ENCODE assay signal across 8 cellular contexts in genomic region chr9:137441289-137441934, GRCh38. TPM values are rescaled to one million over a fixed set of nuclear protein-coding genes. Genes with fewer than 3 reads are reported as not detected.
DNase-seq lines count a peak whose midpoint lies in the region; ATAC-seq and TF ChIP-seq lines count a peak whose summit lies in the region.

ENTPD8 (minus strand) TSS chr9:137441357; CDS start chr9:137438285, 3,072 bp downstream.

- peak in 1 of 10 experiments; percentile 19 for DNase-seq in CD4-positive, alpha-beta T cell
- DNase-seq in HuH-7 (ENCODE audit: low spot score), result peak; percentile 98
- DNase-seq in right atrium auricular region (ENCODE audit: low spot score), result no peak
- no peak for DNase-seq in amniotic stem cell (lab: John Stamatoyannopoulos, UW)
- no peak for DNase-seq in NCI-H187 treated with DMSO at 0.1 percent for 48 hours (lab: John Stamatoyannopoulos, UW)

- H3K36me3 Mint-ChIP-seq in CD4-positive, alpha-beta T cell (ENCODE audit: low read depth), result no peaks in the 10 kb centered on the region

- no peaks in the 10 kb centered on the region for H3K9me3 ChIP-seq in CD4-positive, alpha-beta T cell (ENCODE audit: control insufficient read depth, low read length)
- H3K9me3 ChIP-seq in right atrium auricular region, result peaks cover 0 to 4% of the 10 kb centered on the region in 2 donors

- no peak for TF ChIP-seq CTCF in CD4-positive, alpha-beta T cell (IDR thresholded peaks at IDR 0.05)
- TF ChIP-seq CTCF in VCaP (conservative IDR thresholded peaks at IDR 0.05), result no peak
- TF ChIP-seq CTCF in right atrium auricular region (IDR thresholded peaks at IDR 0.05), result no peak

- H3K9me3 Mint-ChIP-seq in CD4-positive, alpha-beta T cell, result no peaks in the 10 kb centered on the region

- peaks cover 14% of the 10 kb centered on the region for H3K4me1 Mint-ChIP-seq in CD4-positive, alpha-beta T cell (ENCODE audit: low read depth)

- peak within 1 kb of the TSS; percentile 36 for H3K4me3 Mint-ChIP-seq in CD4-positive, alpha-beta T cell

- ATAC-seq in CD4-positive, alpha-beta T cell (ENCODE audit: poor library complexity), result no peak
- no peak for ATAC-seq in GM19455 (IDR thresholded peaks at IDR 0.05; ENCODE audit: unreplicated experiment)

- no peaks in the 10 kb centered on the region for H3K27me3 ChIP-seq in CD4-positive, alpha-beta T cell (ENCODE audit: control insufficient read depth, insufficient read depth, low read length)
- peaks cover 0 to 4% of the 10 kb centered on the region in 2 donors for H3K27me3 ChIP-seq in right atrium auricular region

- intact Hi-C loops in CD4-positive, alpha-beta T cell (cut with DNase I, micrococcal nuclease), result no loop called here

- CTCF ChIA-PET in CD4-positive, alpha-beta T cell (lab: Charles Lee), result interaction anchor here (1.3 to 1.4 kb wide), 2 partner anchors 19 to 20 kb away, joined by 3 read pairs; partner anchors contain the start of gene EXD3

- peaks cover 22% of the 10 kb centered on the region for H3K27me3 Mint-ChIP-seq in CD4-positive, alpha-beta T cell

- H3K27ac ChIP-seq in CD4-positive, alpha-beta T cell (ENCODE audit: low read depth, low read length), result no peak within 1 kb of the TSS
- H3K27ac ChIP-seq in VCaP (peak within 1 kb of the TSS; percentile 36; the same call in 1 of the 2 replicates), right atrium auricular region (no peak within 1 kb of the TSS), skin epidermis (no peak within 1 kb of the TSS)

- H3K36me3 ChIP-seq in right atrium auricular region, result no peaks in the 10 kb centered on the region

- POLR2A ChIA-PET in CD4-positive, alpha-beta T cell (lab: Charles Lee), result no interaction called here

- H3K4me1 ChIP-seq in right atrium auricular region, result peaks cover 0 to 18% of the 10 kb centered on the region in 2 donors

- H3K27ac Mint-ChIP-seq in CD4-positive, alpha-beta T cell, result no peak within 1 kb of the TSS

- peak within 1 kb of the TSS; percentile 21 to 49 for H3K4me3 ChIP-seq in right atrium auricular region
- H3K4me3 ChIP-seq in skin epidermis, result peak within 1 kb of the TSS in 5 of 7 experiments; percentile 7 to 38 (median 20)

RNA-seq across cellular contexts. Expression of gene ENTPD8, which starts in this region (rescaled TPM):
- total RNA-seq in CD4-positive, alpha-beta T cell, result not detected
- total RNA-seq in right atrium auricular region, result not detected
